12 cellular contexts compared by ENCODE assay signal in genomic region chr1:12602633-12603024, GRCh38. TPM values are rescaled to one million over a fixed set of nuclear protein-coding genes. Genes with fewer than 3 reads are reported as not detected.
A peak's percentile ranks its signal among the peaks of the same experiment; 100 is the strongest.
DNase-seq lines count a peak whose midpoint lies in the region; ATAC-seq, FAIRE-seq and TF ChIP-seq lines count a peak whose summit lies in the region.
"Had no signal": no experiment of that assay in that cellular context is flagged by ENCODE, and none has a peak within 500 bp of the region (broad histone marks: within the 10 kb centered on the region; RNA-seq: fewer than 3 reads in every experiment).

No MANE protein-coding gene starts in this region.

- no peak for FAIRE-seq in D721Med (lab: Jason Lieb, UNC)

- H3K27ac ChIP-seq in upper lobe of right lung, result peak overlapping the region; percentile 36
- H3K27ac ChIP-seq: GM23248 had no signal

- TF ChIP-seq CTCF in upper lobe of right lung (IDR thresholded peaks at IDR 0.05) (no peak), D721Med (IDR thresholded peaks at IDR 0.05; ENCODE audit: insufficient read depth, missing control alignments) (no peak)

- POLR2A ChIA-PET in naive thymus-derived CD8-positive, alpha-beta T cell (lab: Charles Lee), result interaction anchor here (1.1 to 11.2 kb wide), 3 partner anchors 15 to 164 kb away, joined by 3 to 269 read pairs (median 6); partner anchors contain the start of gene DHRS3

- DNase-seq in activated T-cell treated with anti-CD3 and anti-CD28 coated beads, Interleukin-2, amount 50 U/mL, for 24 hours, result no peak
- DNase-seq in activated T-cell treated with anti-CD3 and anti-CD28 coated beads, Interleukin-2, amount 50 U/mL, for 4 hours, result no peak
- DNase-seq in central memory CD8-positive, alpha-beta T cell (ENCODE audit: low spot score in 2 of 2), result no peak
- no peak for DNase-seq in naive thymus-derived CD8-positive, alpha-beta T cell
- DNase-seq in upper lobe of right lung, result no peak
- no peak for DNase-seq in D721Med (ENCODE audit: insufficient read length, low spot score)
- DNase-seq: activated naive CD4-positive, alpha-beta T cell treated with Interleukin-2 at 50 U/mL for 16 hours; glutamatergic neuron; GM23248 had no signal

- H3K9me3 Mint-ChIP-seq in activated T-cell treated with anti-CD3 and anti-CD28 coated beads, Interleukin-2, amount 50 U/mL, for 24 hours, result peaks cover 7% of the 10 kb centered on the region
- H3K9me3 Mint-ChIP-seq in activated T-cell treated with anti-CD3 and anti-CD28 coated beads, Interleukin-2, amount 50 U/mL, for 4 hours, result no peaks in the 10 kb centered on the region
- H3K9me3 Mint-ChIP-seq in central memory CD8-positive, alpha-beta T cell, result no peaks in the 10 kb centered on the region
- peaks cover 0 to 3% (median 0%) of the 10 kb centered on the region in 9 donors for H3K9me3 Mint-ChIP-seq in naive thymus-derived CD8-positive, alpha-beta T cell

- no peaks in the 10 kb centered on the region for H3K9me3 ChIP-seq in upper lobe of right lung

- H3K36me3 ChIP-seq in upper lobe of right lung, result peaks cover 7% of the 10 kb centered on the region

- H3K36me3 Mint-ChIP-seq in activated T-cell treated with anti-CD3 and anti-CD28 coated beads, Interleukin-2, amount 50 U/mL, for 24 hours (ENCODE audit: low read depth), result peaks cover 60% of the 10 kb centered on the region
- H3K36me3 Mint-ChIP-seq in activated T-cell treated with anti-CD3 and anti-CD28 coated beads, Interleukin-2, amount 50 U/mL, for 4 hours (ENCODE audit: insufficient read depth), result peaks cover 5% of the 10 kb centered on the region
- no peaks in the 10 kb centered on the region for H3K36me3 Mint-ChIP-seq in central memory CD8-positive, alpha-beta T cell (ENCODE audit: insufficient read depth)
- H3K36me3 Mint-ChIP-seq in naive thymus-derived CD8-positive, alpha-beta T cell, result peaks cover 5 to 20% (median 11%) of the 10 kb centered on the region in 3 donors

- H3K4me3 ChIP-seq in upper lobe of right lung, result no peak overlapping the region
- H3K4me3 ChIP-seq: GM23248 had no signal

- peaks cover 78% of the 10 kb centered on the region for H3K4me1 Mint-ChIP-seq in activated T-cell treated with anti-CD3 and anti-CD28 coated beads, Interleukin-2, amount 50 U/mL, for 24 hours (ENCODE audit: low read depth)
- peaks cover 58% of the 10 kb centered on the region for H3K4me1 Mint-ChIP-seq in activated T-cell treated with anti-CD3 and anti-CD28 coated beads, Interleukin-2, amount 50 U/mL, for 4 hours (ENCODE audit: low read depth)
- H3K4me1 Mint-ChIP-seq in central memory CD8-positive, alpha-beta T cell, result peaks cover 55% of the 10 kb centered on the region
- peaks cover 24 to 87% (median 67%) of the 10 kb centered on the region in 4 donors for H3K4me1 Mint-ChIP-seq in naive thymus-derived CD8-positive, alpha-beta T cell

- no peaks in the 10 kb centered on the region for H3K27me3 Mint-ChIP-seq in activated T-cell treated with anti-CD3 and anti-CD28 coated beads, Interleukin-2, amount 50 U/mL, for 24 hours
- H3K27me3 Mint-ChIP-seq in activated T-cell treated with anti-CD3 and anti-CD28 coated beads, Interleukin-2, amount 50 U/mL, for 4 hours (ENCODE audit: low read depth), result no peaks in the 10 kb centered on the region
- no peaks in the 10 kb centered on the region for H3K27me3 Mint-ChIP-seq in central memory CD8-positive, alpha-beta T cell
- H3K27me3 Mint-ChIP-seq in naive thymus-derived CD8-positive, alpha-beta T cell, result no peaks in the 10 kb centered on the region

- intact Hi-C loops in upper lobe of right lung (cut with DNase I), result no loop called here

- peaks cover 71% of the 10 kb centered on the region for H3K4me1 ChIP-seq in upper lobe of right lung

- ATAC-seq in activated T-cell treated with anti-CD3 and anti-CD28 coated beads, Interleukin-2, amount 50 U/mL, for 4 hours, result no peak
- no peak for ATAC-seq in central memory CD8-positive, alpha-beta T cell (replicated peaks; ENCODE audit: extremely low read depth, poor library complexity, severe bottlenecking)
- ATAC-seq in naive thymus-derived CD8-positive, alpha-beta T cell, result no peak
- ATAC-seq in upper lobe of right lung (no peak), GM21737 (IDR thresholded peaks at IDR 0.05; ENCODE audit: unreplicated experiment) (no peak), GM19452 (IDR thresholded peaks at IDR 0.05; ENCODE audit: unreplicated experiment) (no peak)

- peak overlapping the region; percentile 50 for H3K27ac Mint-ChIP-seq in activated T-cell treated with anti-CD3 and anti-CD28 coated beads, Interleukin-2, amount 50 U/mL, for 24 hours
- peak overlapping the region; percentile 89 for H3K27ac Mint-ChIP-seq in central memory CD8-positive, alpha-beta T cell (ENCODE audit: low read depth)
- peak overlapping the region in 6 of 10 donors; percentile 47 to 95 (median 85) for H3K27ac Mint-ChIP-seq in naive thymus-derived CD8-positive, alpha-beta T cell

- no peaks in the 10 kb centered on the region for H3K27me3 ChIP-seq in upper lobe of right lung

- H3K4me3 Mint-ChIP-seq in activated T-cell treated with anti-CD3 and anti-CD28 coated beads, Interleukin-2, amount 50 U/mL, for 24 hours, result no peak overlapping the region
- no peak overlapping the region for H3K4me3 Mint-ChIP-seq in activated T-cell treated with anti-CD3 and anti-CD28 coated beads, Interleukin-2, amount 50 U/mL, for 4 hours
- peak overlapping the region; percentile 2 for H3K4me3 Mint-ChIP-seq in central memory CD8-positive, alpha-beta T cell
- no peak overlapping the region for H3K4me3 Mint-ChIP-seq in naive thymus-derived CD8-positive, alpha-beta T cell

RNA-seq across cellular contexts. Expression of gene DHRS3, which starts 15.4 kb away (rescaled TPM):
- total RNA-seq in activated T-cell treated with anti-CD3 and anti-CD28 coated beads, Interleukin-2, amount 50 U/mL, for 4 hours, result 10 to 100 TPM; 60.4 to 72.6 (median 69.9) TPM
- 10 to 100 TPM; 86.4 to 91.0 TPM for total RNA-seq in naive thymus-derived CD8-positive, alpha-beta T cell
- 10 to 100 TPM; 17.7 to 31.0 (median 20.4) TPM for polyA plus RNA-seq in naive thymus-derived CD8-positive, alpha-beta T cell
- total RNA-seq in upper lobe of right lung, result 106 TPM

RNA-seq across cellular contexts. Expression of gene AADACL4, which starts 41.3 kb away (rescaled TPM):
- total RNA-seq in activated T-cell treated with anti-CD3 and anti-CD28 coated beads, Interleukin-2, amount 50 U/mL, for 4 hours, result not detected
- total RNA-seq in naive thymus-derived CD8-positive, alpha-beta T cell, result not detected
- not detected for polyA plus RNA-seq in naive thymus-derived CD8-positive, alpha-beta T cell
- not detected for total RNA-seq in upper lobe of right lung
- total RNA-seq: GM23248, kidney epithelial cell had no signal
- polyA plus RNA-seq: GM23248 had no signal
